22 cellular contexts compared by ENCODE assay signal in the genomic region with DNA sequence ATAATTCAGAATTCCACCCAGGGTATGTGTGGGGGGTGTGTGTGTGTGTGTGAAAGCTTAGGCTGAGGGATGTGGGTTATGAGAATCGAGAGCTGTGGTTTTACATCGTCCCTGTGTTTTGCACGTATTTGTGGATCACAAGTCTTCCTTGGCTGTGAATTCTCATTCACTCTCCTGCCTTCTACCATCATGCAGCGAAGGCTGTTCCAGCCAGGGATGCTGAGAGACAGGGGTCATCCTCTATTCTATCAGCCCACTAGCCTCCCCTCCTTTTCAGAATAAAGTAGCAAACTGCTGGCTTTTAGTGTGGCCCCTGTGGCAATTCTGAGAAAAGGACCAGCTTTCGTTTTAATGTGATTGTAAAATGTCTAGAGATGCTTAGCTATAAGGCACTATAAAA.
DNase-seq lines count a peak whose midpoint lies in the region; ATAC-seq and TF ChIP-seq lines count a peak whose summit lies in the region.
"Had no signal": no experiment of that assay in that cellular context is flagged by ENCODE, and none has a peak within 500 bp of the region (broad histone marks: within the 10 kb centered on the region; RNA-seq: fewer than 3 reads in every experiment).

No MANE protein-coding gene starts in this region.

- no peaks in the 10 kb centered on the region for H3K9me3 Mint-ChIP-seq in activated naive CD4-positive, alpha-beta T cell treated with anti-CD3 and anti-CD28 coated beads, Interleukin-2, amount 50 U/mL, for 24 hours
- no peaks in the 10 kb centered on the region for H3K9me3 Mint-ChIP-seq in activated naive CD4-positive, alpha-beta T cell treated with anti-CD3 and anti-CD28 coated beads for 36 hours
- H3K9me3 Mint-ChIP-seq in T-helper 1 cell treated with Interleukin-12 subunit alpha and Interleukin-12 subunit beta and Interleukin-4 antibody, amounts not matched to agents 30 μg/mL and 1 μg/mL, for 36 hours: no peaks in the 10 kb centered on the region
- H3K9me3 Mint-ChIP-seq in CD4-positive, alpha-beta T cell: no peaks in the 10 kb centered on the region
- H3K9me3 Mint-ChIP-seq: activated T-helper 17 cell treated with anti-CD3 and anti-CD28 coated beads, Interleukin-2, amount 50 U/mL, for 72 hours; WTC11 had no signal

- no peaks in the 10 kb centered on the region for H3K27me3 ChIP-seq in mesenchymal stem cell (ENCODE audit: control insufficient read depth in 1 of 2, insufficient read depth in 1 of 2, low read length in 2 of 2)
- no peaks in the 10 kb centered on the region for H3K27me3 ChIP-seq in CD4-positive, alpha-beta T cell (ENCODE audit: control insufficient read depth, insufficient read depth, low read length)
- H3K27me3 ChIP-seq: breast epithelium, right atrium auricular region, vagina had no signal

- peaks cover 26% of the 10 kb centered on the region for H3K4me1 Mint-ChIP-seq in activated naive CD4-positive, alpha-beta T cell treated with anti-CD3 and anti-CD28 coated beads, Interleukin-2, amount 50 U/mL, for 24 hours
- H3K4me1 Mint-ChIP-seq in activated naive CD4-positive, alpha-beta T cell treated with anti-CD3 and anti-CD28 coated beads for 36 hours (ENCODE audit: low read depth): peaks cover 16% of the 10 kb centered on the region
- H3K4me1 Mint-ChIP-seq in T-helper 1 cell treated with Interleukin-12 subunit alpha and Interleukin-12 subunit beta and Interleukin-4 antibody, amounts not matched to agents 30 μg/mL and 1 μg/mL, for 36 hours (ENCODE audit: low read depth): peaks cover 55% of the 10 kb centered on the region
- peaks cover 18% of the 10 kb centered on the region for H3K4me1 Mint-ChIP-seq in CD4-positive, alpha-beta T cell (ENCODE audit: low read depth)
- H3K4me1 Mint-ChIP-seq: activated T-helper 17 cell treated with anti-CD3 and anti-CD28 coated beads, Interleukin-2, amount 50 U/mL, for 72 hours had no signal

- H2AFZ ChIP-seq in mesenchymal stem cell (ENCODE audit: low read depth, low read length): no peak overlapping the region

- H2BK12ac ChIP-seq in mesenchymal stem cell (ENCODE audit: low read length in 2 of 2): peak overlapping the region in 1 of 2 experiments; percentile 40

- CTCF ChIA-PET in activated naive CD4-positive, alpha-beta T cell treated with anti-CD3 and anti-CD28 coated beads for 36 hours (lab: Charles Lee): no interaction called here
- CTCF ChIA-PET in CD4-positive, alpha-beta T cell (lab: Charles Lee): no interaction called here

- H4K91ac ChIP-seq in mesenchymal stem cell (ENCODE audit: low read length): no peak overlapping the region

- POLR2A ChIA-PET in CD4-positive, alpha-beta T cell (lab: Charles Lee): no interaction called here

- no peaks in the 10 kb centered on the region for H3K9me3 ChIP-seq in mesenchymal stem cell (ENCODE audit: control insufficient read depth, low read length)
- H3K9me3 ChIP-seq in CD4-positive, alpha-beta T cell (ENCODE audit: control insufficient read depth, low read length): no peaks in the 10 kb centered on the region
- H3K9me3 ChIP-seq: breast epithelium, right atrium auricular region, vagina had no signal

- no peak overlapping the region for H3K14ac ChIP-seq in mesenchymal stem cell (ENCODE audit: low read length in 2 of 2)

- DNase-seq in activated naive CD4-positive, alpha-beta T cell treated with anti-CD3 and anti-CD28 coated beads for 36 hours: no peak
- DNase-seq in mesenchymal stem cell (no peak), NCI-H2107 (lab: John Stamatoyannopoulos, UW) (no peak), head of caudate nucleus (no peak)
- DNase-seq in CD4-positive, alpha-beta T cell: no peak
- DNase-seq: ACHN; cortex of kidney; DMS 273 treated with DMSO at 0.1 percent for 48 hours; KBM-7; NCI-H1092; NCI-H1930; nucleus accumbens; stimulated activated CD4-positive, alpha-beta T cell treated with anti-CD3 and anti-CD28 coated beads, Interleukin-12 subunit alpha, Interleukin-12 subunit beta, amount 100 ng/mL, for 4 hours had no signal

- H3K4me3 ChIP-seq in mesenchymal stem cell (ENCODE audit: insufficient read depth in 1 of 2, low read depth in 1 of 2, low read length in 2 of 2): no peak overlapping the region
- H3K4me3 ChIP-seq: breast epithelium, right atrium auricular region, vagina had no signal

- peak overlapping the region; percentile 34 for H3K4me3 Mint-ChIP-seq in activated naive CD4-positive, alpha-beta T cell treated with anti-CD3 and anti-CD28 coated beads, Interleukin-2, amount 50 U/mL, for 24 hours
- no peak overlapping the region for H3K4me3 Mint-ChIP-seq in activated naive CD4-positive, alpha-beta T cell treated with anti-CD3 and anti-CD28 coated beads for 36 hours
- peak overlapping the region; percentile 43 for H3K4me3 Mint-ChIP-seq in T-helper 1 cell treated with Interleukin-12 subunit alpha and Interleukin-12 subunit beta and Interleukin-4 antibody, amounts not matched to agents 30 μg/mL and 1 μg/mL, for 36 hours
- H3K4me3 Mint-ChIP-seq in CD4-positive, alpha-beta T cell: no peak overlapping the region
- H3K4me3 Mint-ChIP-seq: activated T-helper 17 cell treated with anti-CD3 and anti-CD28 coated beads, Interleukin-2, amount 50 U/mL, for 72 hours; WTC11 had no signal

- no peak overlapping the region for H3K23ac ChIP-seq in mesenchymal stem cell (ENCODE audit: low read length in 2 of 2)

- no peaks in the 10 kb centered on the region for H3K36me3 Mint-ChIP-seq in activated naive CD4-positive, alpha-beta T cell treated with anti-CD3 and anti-CD28 coated beads, Interleukin-2, amount 50 U/mL, for 24 hours
- no peaks in the 10 kb centered on the region for H3K36me3 Mint-ChIP-seq in activated naive CD4-positive, alpha-beta T cell treated with anti-CD3 and anti-CD28 coated beads for 36 hours (ENCODE audit: low read depth)
- H3K36me3 Mint-ChIP-seq in T-helper 1 cell treated with Interleukin-12 subunit alpha and Interleukin-12 subunit beta and Interleukin-4 antibody, amounts not matched to agents 30 μg/mL and 1 μg/mL, for 36 hours (ENCODE audit: low read depth): peaks cover 9% of the 10 kb centered on the region
- H3K36me3 Mint-ChIP-seq in CD4-positive, alpha-beta T cell (ENCODE audit: low read depth): no peaks in the 10 kb centered on the region
- H3K36me3 Mint-ChIP-seq: WTC11 had no signal

- peak overlapping the region; percentile 63 for H2BK15ac ChIP-seq in mesenchymal stem cell (ENCODE audit: low read depth, poor library complexity, severe bottlenecking)

- H2BK5ac ChIP-seq in mesenchymal stem cell (ENCODE audit: low read depth, low read length, poor library complexity, severe bottlenecking): no peak overlapping the region

- H3K36me3 ChIP-seq in mesenchymal stem cell (ENCODE audit: control insufficient read depth in 1 of 2, insufficient read depth in 2 of 2, low read depth in 1 of 2, low read length in 2 of 2): no peaks in the 10 kb centered on the region
- H3K36me3 ChIP-seq: breast epithelium, right atrium auricular region, vagina had no signal

- H3K27me3 Mint-ChIP-seq in activated naive CD4-positive, alpha-beta T cell treated with anti-CD3 and anti-CD28 coated beads, Interleukin-2, amount 50 U/mL, for 24 hours: no peaks in the 10 kb centered on the region
- no peaks in the 10 kb centered on the region for H3K27me3 Mint-ChIP-seq in activated naive CD4-positive, alpha-beta T cell treated with anti-CD3 and anti-CD28 coated beads for 36 hours (ENCODE audit: low read depth)
- H3K27me3 Mint-ChIP-seq in T-helper 1 cell treated with Interleukin-12 subunit alpha and Interleukin-12 subunit beta and Interleukin-4 antibody, amounts not matched to agents 30 μg/mL and 1 μg/mL, for 36 hours (ENCODE audit: low read depth): peaks cover 33% of the 10 kb centered on the region
- H3K27me3 Mint-ChIP-seq in CD4-positive, alpha-beta T cell: no peaks in the 10 kb centered on the region
- H3K27me3 Mint-ChIP-seq: activated T-helper 17 cell treated with anti-CD3 and anti-CD28 coated beads, Interleukin-2, amount 50 U/mL, for 72 hours had no signal

- WGBS in mesenchymal stem cell: 96% methylated on average over 3 of the region's 5 CpGs

- no peak for ATAC-seq in GM18519 (IDR thresholded peaks at IDR 0.05; ENCODE audit: low FRiP score, unreplicated experiment)
- no peak for ATAC-seq in CD4-positive, alpha-beta T cell (ENCODE audit: poor library complexity)
- ATAC-seq: activated T-helper 17 cell treated with anti-CD3 and anti-CD28 coated beads, Interleukin-2, amount 50 U/mL, for 72 hours; WTC11 had no signal

- H3K4me2 ChIP-seq in mesenchymal stem cell (ENCODE audit: low read length, poor library complexity, severe bottlenecking): no peak overlapping the region

- H3K27ac Mint-ChIP-seq in activated naive CD4-positive, alpha-beta T cell treated with anti-CD3 and anti-CD28 coated beads, Interleukin-2, amount 50 U/mL, for 24 hours: no peak overlapping the region
- no peak overlapping the region for H3K27ac Mint-ChIP-seq in activated naive CD4-positive, alpha-beta T cell treated with anti-CD3 and anti-CD28 coated beads for 36 hours
- H3K27ac Mint-ChIP-seq in T-helper 1 cell treated with Interleukin-12 subunit alpha and Interleukin-12 subunit beta and Interleukin-4 antibody, amounts not matched to agents 30 μg/mL and 1 μg/mL, for 36 hours: peak overlapping the region; percentile 38
- H3K27ac Mint-ChIP-seq in CD4-positive, alpha-beta T cell: no peak overlapping the region
- H3K27ac Mint-ChIP-seq: activated T-helper 17 cell treated with anti-CD3 and anti-CD28 coated beads, Interleukin-2, amount 50 U/mL, for 72 hours; WTC11 had no signal

- TF ChIP-seq CTCF in CD4-positive, alpha-beta T cell (IDR thresholded peaks at IDR 0.05): no peak

- H3K79me1 ChIP-seq in mesenchymal stem cell (replicated peaks; ENCODE audit: low read length, poor library complexity, severe bottlenecking): no peaks in the 10 kb centered on the region

- H2BK120ac ChIP-seq in mesenchymal stem cell (ENCODE audit: low read depth, low read length): no peak overlapping the region

- intact Hi-C loops in activated naive CD4-positive, alpha-beta T cell treated with anti-CD3 and anti-CD28 coated beads for 36 hours (cut with micrococcal nuclease): no loop called here
- intact Hi-C loops in CD4-positive, alpha-beta T cell (cut with DNase I, micrococcal nuclease): no loop called here
- intact Hi-C loops in head of caudate nucleus (cut with DNase I): no loop called here

- H4K8ac ChIP-seq in mesenchymal stem cell (ENCODE audit: low read length): no peak overlapping the region

- no peak overlapping the region for H3K4ac ChIP-seq in mesenchymal stem cell (ENCODE audit: low read depth in 1 of 2, low read length in 2 of 2)

- H2AK5ac ChIP-seq in mesenchymal stem cell (ENCODE audit: low read length, severe bottlenecking): no peak overlapping the region

- no peak overlapping the region for H3K9ac ChIP-seq in mesenchymal stem cell (ENCODE audit: low read length)

- H3K27ac ChIP-seq in mesenchymal stem cell (ENCODE audit: low read length, poor library complexity, severe bottlenecking): no peak overlapping the region
- no peak overlapping the region for H3K27ac ChIP-seq in CD4-positive, alpha-beta T cell (ENCODE audit: low read depth, low read length)
- H3K27ac ChIP-seq: breast epithelium, C4-2B, right atrium auricular region, vagina had no signal

- no peaks in the 10 kb centered on the region for H3K4me1 ChIP-seq in mesenchymal stem cell (ENCODE audit: control insufficient read depth, insufficient read depth, low read depth, low read length)
- H3K4me1 ChIP-seq: breast epithelium, right atrium auricular region, vagina had no signal

- no peak overlapping the region for H3K18ac ChIP-seq in mesenchymal stem cell (ENCODE audit: low read depth in 1 of 2, low read length in 2 of 2)

Comparison
In these comparisons a context has a peak if more than half of its experiments do, and no peak if none do; other contexts are left out.
1. H3K4me3 Mint-ChIP-seq: peak in activated naive CD4-positive, alpha-beta T cell treated with anti-CD3 and anti-CD28 coated beads, Interleukin-2, amount 50 U/mL, for 24 hours (single experiment) and T-helper 1 cell treated with Interleukin-12 subunit alpha and Interleukin-12 subunit beta and Interleukin-4 antibody, amounts not matched to agents 30 μg/mL and 1 μg/mL, for 36 hours (single experiment); none in activated naive CD4-positive, alpha-beta T cell treated with anti-CD3 and anti-CD28 coated beads for 36 hours (single experiment) and CD4-positive, alpha-beta T cell (single experiment).